9 cellular contexts compared by ENCODE assay signal in genomic region chr13:39601636-39602035, GRCh38. TPM values are rescaled to one million over a fixed set of nuclear protein-coding genes. Genes with fewer than 3 reads are reported as not detected.
DNase-seq lines count a peak whose midpoint lies in the region; ATAC-seq, FAIRE-seq and TF ChIP-seq lines count a peak whose summit lies in the region.
"Had no signal": no experiment of that assay in that cellular context is flagged by ENCODE, and none has a peak within 500 bp of the region (broad histone marks: within the 10 kb centered on the region; RNA-seq: fewer than 3 reads in every experiment).

No MANE protein-coding gene starts in this region.

- no peaks in the 10 kb centered on the region for H3K9me1 ChIP-seq in endothelial cell of umbilical vein (replicated peaks; ENCODE audit: control insufficient read depth, extremely low read depth, insufficient read depth, low read length)

- H3K9me2 ChIP-seq in PC-3 (replicated peaks; ENCODE audit: low read length), result no peaks in the 10 kb centered on the region

- DNase-seq in CD8-positive, alpha-beta memory T cell, result no peak
- DNase-seq in PC-3 (no peak), endothelial cell of umbilical vein (ENCODE audit: low read depth, low spot score) (no peak), progenitor cell of endocrine pancreas (ENCODE audit: low spot score, unreplicated experiment) (no peak), iPS-NIHi11 (ENCODE audit: low spot score) (no peak), NCI-H345 (lab: John Stamatoyannopoulos, UW) (no peak), GM10266 (ENCODE audit: extremely low spot score) (no peak), C1 segment of cervical spinal cord (lab: John Stamatoyannopoulos, UW) (no peak)
- DNase-seq: NCI-H1417 treated with DMSO at 0.1 percent for 48 hours had no signal

- peaks cover 7% of the 10 kb centered on the region for H3K4me1 ChIP-seq in CD8-positive, alpha-beta memory T cell (ENCODE audit: insufficient read depth, low read length)
- peaks cover 9% of the 10 kb centered on the region; the same call in 1 of the 2 replicates for H3K4me1 ChIP-seq in PC-3 (ENCODE audit: insufficient read depth, low read length)
- H3K4me1 ChIP-seq in endothelial cell of umbilical vein (ENCODE audit: control insufficient read depth, extremely low read depth, insufficient read depth, low read length), result peaks cover 25% of the 10 kb centered on the region

- H3K27ac Mint-ChIP-seq in CD8-positive, alpha-beta memory T cell, result no peak overlapping the region
- no peak overlapping the region for H3K27ac Mint-ChIP-seq in progenitor cell of endocrine pancreas

- POLR2A ChIA-PET in CD8-positive, alpha-beta memory T cell (lab: Charles Lee), result no interaction called here
- POLR2A ChIA-PET in PC-3 (lab: Charles Lee; ENCODE audit: unreplicated experiment) (interaction anchor here (0.6 kb wide), 1 partner anchor 157 kb away, joined by 5 read pairs; no protein-coding TSS in a partner anchor), endothelial cell of umbilical vein (lab: Charles Lee) (no interaction called here)

- peaks cover 12 to 16% (median 14%) of the 10 kb centered on the region in 3 donors for H3K4me1 Mint-ChIP-seq in CD8-positive, alpha-beta memory T cell
- peaks cover 9% of the 10 kb centered on the region for H3K4me1 Mint-ChIP-seq in progenitor cell of endocrine pancreas (ENCODE audit: low read depth)

- H3K4me3 Mint-ChIP-seq in CD8-positive, alpha-beta memory T cell, result peak overlapping the region; percentile 18 to 80 (median 63)
- H3K4me3 Mint-ChIP-seq in progenitor cell of endocrine pancreas (ENCODE audit: low read depth), result peak overlapping the region; percentile 67

- H3K4me2 ChIP-seq in PC-3 (ENCODE audit: low read length), result peak overlapping the region; percentile 97
- H3K4me2 ChIP-seq in endothelial cell of umbilical vein (ENCODE audit: insufficient read depth, low read length), result peak overlapping the region; percentile 88

- CTCF ChIA-PET in CD8-positive, alpha-beta memory T cell (lab: Charles Lee), result no interaction called here
- CTCF ChIA-PET in PC-3 (lab: Charles Lee) (no interaction called here), endothelial cell of umbilical vein (lab: Charles Lee) (interaction anchor here (1.0 to 4.2 kb wide), 4 partner anchors 10 to 456 kb away, joined by 3 to 18 read pairs (median 5); no protein-coding TSS in a partner anchor)

- no peak for ATAC-seq in PC-3

- BruUV-seq in PC-3 (replicated peaks; lab: Mats Ljungman, UMichigan) (no TSS peak), endothelial cell of umbilical vein (replicated peaks; lab: Mats Ljungman, UMichigan) (no TSS peak)

- peaks cover 17% of the 10 kb centered on the region for H3K27me3 ChIP-seq in CD8-positive, alpha-beta memory T cell (ENCODE audit: insufficient read depth, low read length, poor library complexity, severe bottlenecking)
- H3K27me3 ChIP-seq in PC-3 (ENCODE audit: low read length) (no peaks in the 10 kb centered on the region), endothelial cell of umbilical vein (ENCODE audit: control insufficient read depth in 2 of 2, insufficient read depth in 2 of 2, low read length in 2 of 2) (no peaks in the 10 kb centered on the region)

- FAIRE-seq in endothelial cell of umbilical vein (lab: Jason Lieb, UNC), result no peak

- H3F3A ChIP-seq in PC-3 (ENCODE audit: low read length, unreplicated experiment), result no peaks in the 10 kb centered on the region

- H3K36me3 Mint-ChIP-seq in CD8-positive, alpha-beta memory T cell, result no peaks in the 10 kb centered on the region
- H3K36me3 Mint-ChIP-seq in progenitor cell of endocrine pancreas (ENCODE audit: insufficient read depth), result no peaks in the 10 kb centered on the region

- TF ChIP-seq CTCF in PC-3 (conservative IDR thresholded peaks at IDR 0.05; ENCODE audit: low read depth, low read length) (no peak), endothelial cell of umbilical vein (IDR thresholded peaks at IDR 0.05; ENCODE audit: extremely low read depth in 1 of 2, insufficient read depth in 1 of 2, low read depth in 1 of 2, low read length in 2 of 2) (no peak), progenitor cell of endocrine pancreas (IDR thresholded peaks at IDR 0.05; ENCODE audit: unreplicated experiment) (no peak), GM10266 (IDR thresholded peaks at IDR 0.05; ENCODE audit: control insufficient read depth, insufficient read depth, low read depth, missing control alignments) (no peak)

- no peak for TF ChIP-seq POLR2A in endothelial cell of umbilical vein (IDR thresholded peaks at IDR 0.05; ENCODE audit: low read depth, low read length)

- no peak overlapping the region for H3K27ac ChIP-seq in CD8-positive, alpha-beta memory T cell (ENCODE audit: low read depth, low read length)
- H3K27ac ChIP-seq in PC-3 (ENCODE audit: low read length), result no peak overlapping the region
- H3K27ac ChIP-seq in endothelial cell of umbilical vein (ENCODE audit: insufficient read depth, low read depth, low read length), result no peak overlapping the region

- H4K20me1 ChIP-seq in PC-3 (ENCODE audit: low read length) (no peaks in the 10 kb centered on the region), endothelial cell of umbilical vein (replicated peaks; ENCODE audit: control insufficient read depth, extremely low read depth, insufficient read depth, low read length) (no peaks in the 10 kb centered on the region)

- intact Hi-C loops in PC-3 (cut with micrococcal nuclease) (loop anchor here (1.0 to 5.0 kb wide), 4 partner anchors 61 to 186 kb away; no protein-coding TSS in a partner anchor), endothelial cell of umbilical vein (cut with micrococcal nuclease) (loop anchor here (1.0 to 5.0 kb wide), 5 partner anchors 37 to 564 kb away; partner anchors contain the start of genes NHLRC3 and PROSER1)

- H3K4me3 ChIP-seq in CD8-positive, alpha-beta memory T cell (ENCODE audit: low read length), result no peak overlapping the region
- H3K4me3 ChIP-seq in PC-3 (ENCODE audit: low read length) (peak overlapping the region; percentile 94), endothelial cell of umbilical vein (replicated peaks in 1 of 3; ENCODE audit: insufficient read depth in 1 of 3, low read depth in 1 of 3, low read length in 3 of 3) (peak overlapping the region; percentile 63 to 70 (median 69))

- H3K36me3 ChIP-seq in CD8-positive, alpha-beta memory T cell (ENCODE audit: insufficient read depth, low read length), result no peaks in the 10 kb centered on the region
- no peaks in the 10 kb centered on the region for H3K36me3 ChIP-seq in PC-3 (ENCODE audit: low read depth, low read length)
- no peaks in the 10 kb centered on the region for H3K36me3 ChIP-seq in endothelial cell of umbilical vein (ENCODE audit: control insufficient read depth in 2 of 2, extremely low read depth in 1 of 2, insufficient read depth in 2 of 2, low read length in 2 of 2)

- peaks cover 22 to 72% of the 10 kb centered on the region in 2 donors for H3K27me3 Mint-ChIP-seq in CD8-positive, alpha-beta memory T cell
- peaks cover 60% of the 10 kb centered on the region for H3K27me3 Mint-ChIP-seq in progenitor cell of endocrine pancreas

- H3K79me2 ChIP-seq in PC-3 (ENCODE audit: low read length), result peaks cover 17% of the 10 kb centered on the region
- peaks cover 3% of the 10 kb centered on the region for H3K79me2 ChIP-seq in endothelial cell of umbilical vein (ENCODE audit: control insufficient read depth, insufficient read depth, low read length)

- H3K9me3 Mint-ChIP-seq in CD8-positive, alpha-beta memory T cell, result no peaks in the 10 kb centered on the region
- H3K9me3 Mint-ChIP-seq in progenitor cell of endocrine pancreas (ENCODE audit: low read depth), result no peaks in the 10 kb centered on the region

- peak overlapping the region; percentile 97 for H2AFZ ChIP-seq in PC-3 (ENCODE audit: low read length)
- H2AFZ ChIP-seq in endothelial cell of umbilical vein (ENCODE audit: low read depth, low read length), result peak overlapping the region; percentile 92

- H3K9ac ChIP-seq in PC-3 (ENCODE audit: low read length), result peak overlapping the region; percentile 67; the same call in 1 of the 2 replicates
- no peak overlapping the region for H3K9ac ChIP-seq in endothelial cell of umbilical vein (replicated peaks; ENCODE audit: extremely low read depth, insufficient read depth, low read length)

- no peaks in the 10 kb centered on the region for H3K9me3 ChIP-seq in CD8-positive, alpha-beta memory T cell (ENCODE audit: low read length)
- H3K9me3 ChIP-seq in PC-3 (ENCODE audit: low read length) (no peaks in the 10 kb centered on the region), endothelial cell of umbilical vein (replicated peaks; ENCODE audit: control insufficient read depth, insufficient read depth, low read length) (no peaks in the 10 kb centered on the region)

- dilution Hi-C loops in endothelial cell of umbilical vein (cut with MboI; ENCODE audit: extremely low pct_ligation_motif_present, low sequenced_read_pairs), result no loop called here

TF ChIP-seq in endothelial cell of umbilical vein, 7 proteins besides CTCF, POLR2A, EP300 and RAD21 (continues in another document):
- TF ChIP-seq EZH2 (IDR thresholded peaks at IDR 0.05; ENCODE audit: borderline replicate concordance, low read depth, low read length, severe bottlenecking) (no peak), JUN (IDR thresholded peaks at IDR 0.05; ENCODE audit: borderline replicate concordance, insufficient read depth, insufficient read length, low read depth) (no peak)

RNA-seq across cellular contexts. Expression of gene LHFPL6, which starts 1.4 kb away (rescaled TPM):
- 1 to 10 TPM; 5.9 to 6.4 TPM for total RNA-seq in CD8-positive, alpha-beta memory T cell
- polyA plus RNA-seq in CD8-positive, alpha-beta memory T cell, result not detected
- total RNA-seq in PC-3 (2014; rRNA removed) (7.8 TPM in 2 replicates), endothelial cell of umbilical vein (16.6 and 17.5 TPM in 2 replicates), progenitor cell of endocrine pancreas (1.0 and 1.2 TPM in 2 replicates)
- polyA plus RNA-seq in endothelial cell of umbilical vein, result 13.1 and 19.4 TPM in 2 replicates
- 23.1 and 23.9 TPM in 2 replicates for polyA plus RNA-seq in endothelial cell of umbilical vein (2011; cell fraction: cytosol; rRNA removed)
- polyA plus RNA-seq in endothelial cell of umbilical vein (2011; cell fraction: nucleus; rRNA removed), result 8.0 and 10.7 TPM in 2 replicates
- 23.5 and 26.3 TPM in 2 replicates for polyA plus RNA-seq in endothelial cell of umbilical vein (2012)
- polyA minus RNA-seq in endothelial cell of umbilical vein, result 29.6 and 35.1 TPM in 2 replicates
- not detected for polyA minus RNA-seq in endothelial cell of umbilical vein (2011; cell fraction: cytosol; rRNA and poly(A)+ RNA removed)
- polyA minus RNA-seq in endothelial cell of umbilical vein (2011; cell fraction: nucleus; rRNA and poly(A)+ RNA removed), result 30.8 and 31.8 TPM in 2 replicates

RNA-seq across cellular contexts. Expression of gene COG6, which starts 53.8 kb away (rescaled TPM):
- total RNA-seq in CD8-positive, alpha-beta memory T cell, result 10 to 100 TPM; 25.0 to 32.1 TPM
- 12.1 TPM for polyA plus RNA-seq in CD8-positive, alpha-beta memory T cell
- total RNA-seq in PC-3 (2014; rRNA removed) (16.0 and 19.1 TPM in 2 replicates), endothelial cell of umbilical vein (33.1 and 41.1 TPM in 2 replicates), progenitor cell of endocrine pancreas (36.8 and 44.1 TPM in 2 replicates)
- polyA plus RNA-seq in endothelial cell of umbilical vein, result 11.0 and 12.1 TPM in 2 replicates
- 11.4 and 15.3 TPM in 2 replicates for polyA plus RNA-seq in endothelial cell of umbilical vein (2011; cell fraction: cytosol; rRNA removed)
- polyA plus RNA-seq in endothelial cell of umbilical vein (2011; cell fraction: nucleus; rRNA removed), result 21.1 and 22.9 TPM in 2 replicates
- polyA plus RNA-seq in endothelial cell of umbilical vein (2012), result 17.2 and 19.5 TPM in 2 replicates
- polyA minus RNA-seq in endothelial cell of umbilical vein, result 20.5 and 21.9 TPM in 2 replicates
- polyA minus RNA-seq in endothelial cell of umbilical vein (2011; cell fraction: cytosol; rRNA and poly(A)+ RNA removed), result 4.8 TPM
- 39.6 and 46.6 TPM in 2 replicates for polyA minus RNA-seq in endothelial cell of umbilical vein (2011; cell fraction: nucleus; rRNA and poly(A)+ RNA removed)
